ENCODE assay signal across 8 cellular contexts in genomic region chr6:118935331-118935668, GRCh38. TPM values are rescaled to one million over a fixed set of nuclear protein-coding genes. Genes with fewer than 3 reads are reported as not detected.
DNase-seq lines count a peak whose midpoint lies in the region; ATAC-seq and TF ChIP-seq lines count a peak whose summit lies in the region.

No MANE protein-coding gene starts in this region.

- no peak for TF ChIP-seq CTCF in left ventricle myocardium inferior (IDR thresholded peaks at IDR 0.05; ENCODE audit: borderline replicate concordance)
- peak in 1 of 56 donors; percentile 17 for TF ChIP-seq CTCF in dorsolateral prefrontal cortex (IDR thresholded peaks at IDR 0.05 in 54 of 56, conservative IDR thresholded peaks at IDR 0.05 in 2 of 56; ENCODE audit: low read depth in 1 of 56, partially characterized antibody in 56 of 56)
- no peak for TF ChIP-seq CTCF in osteoblast (IDR thresholded peaks at IDR 0.05; ENCODE audit: extremely low read depth, low read depth, low read length)

- peaks cover 24% of the 10 kb centered on the region for H3K36me3 ChIP-seq in left ventricle myocardium inferior
- peaks cover 24% of the 10 kb centered on the region for H3K36me3 ChIP-seq in HUES48 (ENCODE audit: control insufficient read depth, insufficient read depth, low read length)
- peaks cover 3% of the 10 kb centered on the region for H3K36me3 ChIP-seq in osteoblast (ENCODE audit: insufficient read depth, low read length)

- H3K4me3 ChIP-seq in left ventricle myocardium inferior (peak overlapping the region; percentile 79), HUES48 (ENCODE audit: low read depth, low read length) (peak overlapping the region; percentile 91), dorsolateral prefrontal cortex (peak overlapping the region; percentile 51 to 93 (median 82)), osteoblast (ENCODE audit: insufficient read depth, low read length) (peak overlapping the region; percentile 95)

- H3K9me3 ChIP-seq in left ventricle myocardium inferior (replicated peaks), result no peaks in the 10 kb centered on the region
- H3K9me3 ChIP-seq in HUES48 (ENCODE audit: control insufficient read depth, insufficient read depth, low read length), result peaks cover 19% of the 10 kb centered on the region; the same call in 1 of the 2 replicates
- no peaks in the 10 kb centered on the region for H3K9me3 ChIP-seq in osteoblast (ENCODE audit: low read depth, low read length)

- peak overlapping the region; percentile 52; the same call in 1 of the 2 replicates for H3K9ac ChIP-seq in HUES48 (ENCODE audit: low read depth, low read length)

- H3K4me1 ChIP-seq in left ventricle myocardium inferior (peaks cover 33% of the 10 kb centered on the region), HUES48 (ENCODE audit: control insufficient read depth, insufficient read depth, low read length) (no peaks in the 10 kb centered on the region), osteoblast (ENCODE audit: insufficient read depth, low read length) (peaks cover 9% of the 10 kb centered on the region)

- intact Hi-C loops in left ventricle myocardium inferior (cut with micrococcal nuclease), result no loop called here
- intact Hi-C loops in left ventricle myocardium superior (cut with micrococcal nuclease), result no loop called here
- intact Hi-C loops in dorsolateral prefrontal cortex (cut with DNase I), result loop anchor here in 1 of 2 donors (1.0 kb wide), 1 partner anchor 41 kb away; the partner anchor contains the start of gene ASF1A

- H2AFZ ChIP-seq in osteoblast (ENCODE audit: low read length), result peak overlapping the region; percentile 92

- peaks cover 20% of the 10 kb centered on the region for H3K79me2 ChIP-seq in osteoblast (ENCODE audit: insufficient read depth, low read length)

- H3K27me3 ChIP-seq in left ventricle myocardium inferior (ENCODE audit: low read depth), result no peaks in the 10 kb centered on the region
- H3K27me3 ChIP-seq in HUES48 (ENCODE audit: control insufficient read depth, insufficient read depth, low read length), result no peaks in the 10 kb centered on the region
- H3K27me3 ChIP-seq in dorsolateral prefrontal cortex, result no peaks in the 10 kb centered on the region
- no peaks in the 10 kb centered on the region for H3K27me3 ChIP-seq in osteoblast (ENCODE audit: insufficient read depth, low read length)

- ATAC-seq in left ventricle myocardium superior, result no peak

- peak overlapping the region; percentile 81 for H3K4me2 ChIP-seq in osteoblast (ENCODE audit: insufficient read depth, low read length)

- DNase-seq in left ventricle myocardium inferior (no peak), left ventricle myocardium superior (no peak), dorsolateral prefrontal cortex (no peak), osteoblast (ENCODE audit: insufficient read length, low spot score, missing footprints) (no peak), NCI-H2107 treated with DMSO at 0.1 percent for 48 hours (lab: John Stamatoyannopoulos, UW; ENCODE audit: unreplicated experiment) (no peak), SHP77 treated with DMSO at 0.1 percent for 48 hours (lab: John Stamatoyannopoulos, UW) (no peak), retina (no peak)

- H4K20me1 ChIP-seq in osteoblast (ENCODE audit: insufficient read depth, low read length), result peaks cover 3% of the 10 kb centered on the region

- H3K27ac ChIP-seq in left ventricle myocardium inferior (replicated peaks) (peak overlapping the region; percentile 96), HUES48 (ENCODE audit: low read depth, low read length) (peak overlapping the region; percentile 97), dorsolateral prefrontal cortex (peak overlapping the region; percentile 19 to 96 (median 90)), osteoblast (ENCODE audit: low read depth, low read length) (peak overlapping the region; percentile 54)

RNA-seq across cellular contexts. Expression of gene MCM9, which starts 0.3 kb away (rescaled TPM):
- total RNA-seq in left ventricle myocardium inferior (5.5 TPM), left ventricle myocardium superior (6.0 TPM), dorsolateral prefrontal cortex (10 to 100 TPM in 109 of 120 experiments, 1 to 10 TPM in 11; 6.7 to 22.3 (median 13.8) TPM), osteoblast (15.2 and 17.1 TPM in 2 replicates)

RNA-seq across cellular contexts. Expression of gene ASF1A, which starts 41.3 kb away (rescaled TPM):
- total RNA-seq in left ventricle myocardium inferior (27.6 TPM), left ventricle myocardium superior (22.6 TPM), dorsolateral prefrontal cortex (10 to 100 TPM; 14.8 to 32.4 (median 23.9) TPM), osteoblast (15.2 and 16.2 TPM in 2 replicates)
